Comparison of ENCODE assay signal across 13 cellular contexts in the genomic region with DNA sequence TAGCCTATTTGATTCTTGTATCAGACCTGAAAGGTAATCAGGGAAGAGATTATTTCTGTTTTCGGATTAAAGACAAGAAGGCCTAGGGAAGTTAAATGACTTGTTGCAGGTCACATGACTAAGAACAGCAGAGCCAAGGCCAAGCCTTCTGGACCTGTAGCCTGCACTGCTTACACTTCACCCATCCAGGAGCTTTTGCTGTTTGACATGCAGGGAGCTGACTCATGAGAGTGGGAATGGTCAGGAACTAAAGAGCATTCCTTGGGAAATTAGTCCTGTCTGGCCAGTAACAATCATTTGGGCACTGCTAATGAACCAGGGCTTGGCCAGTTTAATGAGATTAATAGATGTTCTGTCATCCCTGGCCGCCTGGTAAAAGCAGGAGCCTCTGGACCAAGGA. TPM values are rescaled to one million over a fixed set of nuclear protein-coding genes. Genes with fewer than 3 reads are reported as not detected.
DNase-seq lines count a peak whose midpoint lies in the region; ATAC-seq and TF ChIP-seq lines count a peak whose summit lies in the region.
"Had no signal": no experiment of that assay in that cellular context is flagged by ENCODE, and none has a peak within 500 bp of the region (broad histone marks: within the 10 kb centered on the region; RNA-seq: fewer than 3 reads in every experiment).

No MANE protein-coding gene starts in this region.

- TF ChIP-seq POLR2A in upper lobe of left lung (IDR thresholded peaks at IDR 0.05): no peak

- H3K4me1 ChIP-seq in mammary epithelial cell (ENCODE audit: insufficient read depth, low read length) (peaks cover 70% of the 10 kb centered on the region), lower lobe of right lung (peaks cover 31% of the 10 kb centered on the region), upper lobe of left lung (peaks cover 24 to 34% (median 30%) of the 10 kb centered on the region in 4 donors)

- no peak overlapping the region for H3K9ac ChIP-seq in mammary epithelial cell (ENCODE audit: insufficient read depth, low read length)

- H3K36me3 ChIP-seq in mammary epithelial cell (ENCODE audit: insufficient read depth, low read length) (peaks cover 3% of the 10 kb centered on the region), lower lobe of right lung (peaks cover 19% of the 10 kb centered on the region), upper lobe of left lung (peaks cover 0 to 3% (median 0%) of the 10 kb centered on the region in 4 donors)

- no peak for ATAC-seq in lower lobe of right lung
- ATAC-seq in HG02973 (IDR thresholded peaks at IDR 0.05; ENCODE audit: unreplicated experiment): no peak
- ATAC-seq in upper lobe of left lung (ENCODE audit: low FRiP score in 2 of 2): no peak
- ATAC-seq: psoas muscle had no signal

- H3K9me3 Mint-ChIP-seq in HFFc6: no peaks in the 10 kb centered on the region

- no peaks in the 10 kb centered on the region for H3K27me3 ChIP-seq in mammary epithelial cell (ENCODE audit: insufficient read depth, low read length)
- no peaks in the 10 kb centered on the region for H3K27me3 ChIP-seq in lower lobe of right lung (ENCODE audit: low read depth)
- H3K27me3 ChIP-seq in upper lobe of left lung: no peaks in the 10 kb centered on the region

- in situ Hi-C loops in mammary epithelial cell (cut with MboI; ENCODE audit: low sequenced_read_pairs in 2 of 2): loop anchor here (10.0 kb wide), 1 partner anchor 130 kb away; no protein-coding TSS in a partner anchor

- no peak overlapping the region for H3K27ac ChIP-seq in mammary epithelial cell (ENCODE audit: insufficient read depth, low read depth, low read length)
- H3K27ac ChIP-seq in lower lobe of right lung: peak overlapping the region; percentile 2
- no peak overlapping the region for H3K27ac ChIP-seq in upper lobe of left lung
- H3K27ac ChIP-seq: C4-2B, psoas muscle had no signal

- H3K79me2 ChIP-seq in mammary epithelial cell (ENCODE audit: insufficient read depth, low read length): peaks cover 73% of the 10 kb centered on the region

- intact Hi-C loops in mammary epithelial cell (cut with micrococcal nuclease): loop anchor here (5.0 kb wide), 3 partner anchors 43 to 343 kb away; a partner anchor contains a TSS
- intact Hi-C loops in lower lobe of right lung (cut with DNase I): loop anchor here (10.0 kb wide), 1 partner anchor 130 kb away; no protein-coding TSS in a partner anchor

- no peak overlapping the region for H3K4me3 ChIP-seq in mammary epithelial cell (replicated peaks in 1 of 3; ENCODE audit: insufficient read depth in 1 of 3, low read depth in 2 of 3, low read length in 3 of 3)
- no peak overlapping the region for H3K4me3 ChIP-seq in lower lobe of right lung
- H3K4me3 ChIP-seq in upper lobe of left lung: no peak overlapping the region
- H3K4me3 ChIP-seq: psoas muscle had no signal

- no TSS peak for BruUV-seq in mammary epithelial cell (replicated peaks; lab: Mats Ljungman, UMichigan)

- dilution Hi-C loops in mammary epithelial cell (cut with HindIII; ENCODE audit: low sequenced_read_pairs): no loop called here

- CTCF ChIA-PET in mammary epithelial cell (lab: Charles Lee; ENCODE audit: low non-redundant PET): interaction anchor here (0.6 kb wide), 1 partner anchor 85 kb away, joined by 6 read pairs; no protein-coding TSS in a partner anchor

- H3K27ac Mint-ChIP-seq in HFFc6: peak overlapping the region; percentile 92

- H3K9me3 ChIP-seq in mammary epithelial cell (replicated peaks; ENCODE audit: insufficient read depth, low read length): no peaks in the 10 kb centered on the region
- no peaks in the 10 kb centered on the region for H3K9me3 ChIP-seq in lower lobe of right lung
- H3K9me3 ChIP-seq in upper lobe of left lung: no peaks in the 10 kb centered on the region
- H3K9me3 ChIP-seq: psoas muscle had no signal

- no peak for TF ChIP-seq EP300 in upper lobe of left lung (IDR thresholded peaks at IDR 0.05)

- H3K4me1 Mint-ChIP-seq in HFFc6 (ENCODE audit: low read depth): peaks cover 88% of the 10 kb centered on the region

- WGBS in mammary epithelial cell (ENCODE audit: low coverage, missing lambda C conversion rate): 95% methylated on average over 2 of the region's 2 CpGs
- 87 to 88% methylated on average over 2 of the region's 2 CpGs for WGBS in upper lobe of left lung, 2 donors

- DNase-seq in AG08395 (ENCODE audit: low spot score) (peak; percentile 65), HFFc6 (peak; percentile 83), mammary epithelial cell (peak; percentile 47), lower lobe of right lung (no peak), cerebellum (ENCODE audit: low spot score) (no peak), mesenteric fat pad (ENCODE audit: low spot score) (no peak), upper lobe of left lung (no peak)
- DNase-seq: activated CD8-positive, alpha-beta memory T cell treated with anti-CD3 and anti-CD28 coated beads, Interleukin-2, amount 50 U/mL, for 48 hours; NCI-H526 treated with DMSO at 0.1 percent for 48 hours; psoas muscle; T-helper 2 cell had no signal

- no peak overlapping the region for H3K4me2 ChIP-seq in mammary epithelial cell (ENCODE audit: insufficient read depth, low read depth, low read length)

- H3K27me3 Mint-ChIP-seq in HFFc6 (ENCODE audit: insufficient read depth): no peaks in the 10 kb centered on the region; the same call in 1 of the 2 replicates

- H2AFZ ChIP-seq in mammary epithelial cell (ENCODE audit: low read depth, low read length): no peak overlapping the region

- peak overlapping the region; percentile 73 for H3K4me3 Mint-ChIP-seq in HFFc6

- H3K36me3 Mint-ChIP-seq in HFFc6 (ENCODE audit: low read depth): no peaks in the 10 kb centered on the region

- H4K20me1 ChIP-seq in mammary epithelial cell (ENCODE audit: insufficient read depth, low read length): no peaks in the 10 kb centered on the region

- TF ChIP-seq CTCF in HFFc6 (IDR thresholded peaks at IDR 0.05): no peak
- no peak for TF ChIP-seq CTCF in mammary epithelial cell (conservative IDR thresholded peaks at IDR 0.05 in 1 of 2, IDR thresholded peaks at IDR 0.05 in 1 of 2; ENCODE audit: extremely low read depth in 1 of 2, insufficient read depth in 1 of 2, low read depth in 1 of 2, low read length in 2 of 2)
- no peak for TF ChIP-seq CTCF in lower lobe of right lung (IDR thresholded peaks at IDR 0.05)
- TF ChIP-seq CTCF in upper lobe of left lung (IDR thresholded peaks at IDR 0.05): no peak

RNA-seq across cellular contexts. Expression of a gene that starts 46.8 kb away (rescaled TPM):
- 100 to 1,000 TPM in 1 of 6 experiments, 10 to 100 TPM in 5; 85.7 to 101 (median 94.5) TPM for total RNA-seq in HFFc6 (2021; fragmentation: NEBNext Ultra II Directional; extraction: Animal tissue kit (Norgen Biotek cat#: 25700))
- 100 to 1,000 TPM in 1 of 2 donors, 10 to 100 TPM in 1; 99.2 to 157 TPM for total RNA-seq in mammary epithelial cell
- polyA plus RNA-seq in mammary epithelial cell: 83.7 TPM
- polyA minus RNA-seq in mammary epithelial cell: 22.4 TPM
- 50.3 TPM for total RNA-seq in lower lobe of right lung
- total RNA-seq in cerebellum: 27.2 TPM
- total RNA-seq in mesenteric fat pad: 64.5 TPM
- 10 to 100 TPM; 28.3 to 76.1 (median 50.3) TPM for total RNA-seq in upper lobe of left lung

Comparison
In these comparisons a context has a peak if more than half of its experiments do, and no peak if none do; other contexts are left out.
1. DNase-seq: peak in AG08395 (single experiment), HFFc6 (single experiment) and mammary epithelial cell (single experiment); none in lower lobe of right lung (single experiment), cerebellum (single experiment), mesenteric fat pad (single experiment) and upper lobe of left lung (0 of 2).